ENCODE assay signal across 24 cellular contexts in genomic region chr5:135012951-135013391, GRCh38. TPM values are rescaled to one million over a fixed set of nuclear protein-coding genes. Genes with fewer than 3 reads are reported as not detected.
DNase-seq lines count a peak whose midpoint lies in the region; ATAC-seq and TF ChIP-seq lines count a peak whose summit lies in the region.
"Had no signal": no experiment of that assay in that cellular context is flagged by ENCODE, and none has a peak within 500 bp of the region (broad histone marks: within the 10 kb centered on the region; RNA-seq: fewer than 3 reads in every experiment).

No MANE protein-coding gene starts in this region.

- CTCF ChIA-PET in CD8-positive, alpha-beta T cell (lab: Charles Lee) = no interaction called here

- no peaks in the 10 kb centered on the region for H3K9me3 Mint-ChIP-seq in CD8-positive, alpha-beta T cell
- H3K9me3 Mint-ChIP-seq in GM23338 = no peaks in the 10 kb centered on the region
- H3K9me3 Mint-ChIP-seq: activated B cell treated with CpG ODN at 0.5 μM for 24 hours; activated CD4-positive, alpha-beta memory T cell treated with anti-CD3 and anti-CD28 coated beads, Interleukin-2, amount 10 ng/mL, durations not matched to agents 7 days and 5 days; activated T-cell treated with anti-CD3 and anti-CD28 coated beads, Interleukin-2, amount 50 U/mL, for 24 hours; central memory CD8-positive, alpha-beta T cell had no signal

- no peak overlapping the region for H2BK12ac ChIP-seq in neuronal stem cell (ENCODE audit: low read length)

- H3K4me3 ChIP-seq in adipocyte (ENCODE audit: low read length) (no peak overlapping the region), heart left ventricle (no peak overlapping the region), neuronal stem cell (ENCODE audit: low read length in 2 of 2) (no peak overlapping the region), GM23338 (no peak overlapping the region)
- H3K4me3 ChIP-seq in CD8-positive, alpha-beta T cell (ENCODE audit: low read depth, low read length) = no peak overlapping the region
- H3K4me3 ChIP-seq: SK-N-MC, uterus had no signal

- DNase-seq in 8988T (peak; percentile 6), adipocyte (ENCODE audit: low read depth) (peak; percentile 43), heart left ventricle (peak in 2 of 5 donors; percentile 29 to 45), neuronal stem cell (ENCODE audit: low spot score) (no peak), GM23338 (ENCODE audit: low spot score) (no peak)
- DNase-seq in stimulated activated CD4-positive, alpha-beta T cell treated with anti-CD3 and anti-CD28 coated beads, Interleukin-15, amount 100 ng/mL, for 24 hours = no peak
- DNase-seq in CD8-positive, alpha-beta T cell = no peak
- DNase-seq in activated naive CD4-positive, alpha-beta T cell (lab: John Stamatoyannopoulos, UW) = no peak
- DNase-seq: ACHN; activated B cell treated with CpG ODN at 0.5 μM for 24 hours; activated CD4-positive, alpha-beta memory T cell treated with anti-CD3 and anti-CD28 coated beads, Interleukin-2, amount 10 ng/mL, durations not matched to agents 7 days and 5 days; activated naive CD4-positive, alpha-beta T cell treated with Interleukin-2 at 50 U/mL for 16 hours; activated T-cell treated with anti-CD3 and anti-CD28 coated beads, Interleukin-2, amount 50 U/mL, for 24 hours; GDM1; KBM-7; NCI-H1694 treated with DMSO at 0.1 percent for 48 hours; NCI-H2227 treated with DMSO at 0.1 percent for 48 hours; NCI-H82; uterus had no signal

- peak; percentile 54 to 88 (median 82) for ATAC-seq in heart left ventricle
- ATAC-seq in CD8-positive, alpha-beta T cell = no peak
- no peak for ATAC-seq in GM23338
- ATAC-seq: Panc1 had no signal

- H3F3A ChIP-seq in GM23338 (replicated peaks; ENCODE audit: low read depth) = no peaks in the 10 kb centered on the region

- H3K9me3 ChIP-seq in adipocyte (ENCODE audit: control insufficient read depth, low read length) (no peaks in the 10 kb centered on the region), heart left ventricle (no peaks in the 10 kb centered on the region), neuronal stem cell (replicated peaks in 1 of 2; ENCODE audit: control insufficient read depth in 2 of 2, insufficient read depth in 1 of 2, low read depth in 1 of 2, low read length in 2 of 2) (no peaks in the 10 kb centered on the region)
- H3K9me3 ChIP-seq in CD8-positive, alpha-beta T cell (ENCODE audit: low read length) = no peaks in the 10 kb centered on the region
- H3K9me3 ChIP-seq: uterus had no signal

- H3K27ac Mint-ChIP-seq in CD8-positive, alpha-beta T cell = no peak overlapping the region
- no peak overlapping the region for H3K27ac Mint-ChIP-seq in GM23338
- H3K27ac Mint-ChIP-seq: activated B cell treated with CpG ODN at 0.5 μM for 24 hours; activated CD4-positive, alpha-beta memory T cell treated with anti-CD3 and anti-CD28 coated beads, Interleukin-2, amount 10 ng/mL, durations not matched to agents 7 days and 5 days; activated T-cell treated with anti-CD3 and anti-CD28 coated beads, Interleukin-2, amount 50 U/mL, for 24 hours had no signal

- H3K27me3 ChIP-seq in adipocyte (replicated peaks; ENCODE audit: control insufficient read depth, insufficient read depth, low read length) (peaks cover 10% of the 10 kb centered on the region), heart left ventricle (no peaks in the 10 kb centered on the region), neuronal stem cell (ENCODE audit: control insufficient read depth in 3 of 3, insufficient read depth in 3 of 3, low read depth in 1 of 3, low read length in 3 of 3) (peaks cover 0 to 14% (median 0%) of the 10 kb centered on the region in 3 experiments), GM23338 (ENCODE audit: insufficient read depth) (no peaks in the 10 kb centered on the region)
- no peaks in the 10 kb centered on the region for H3K27me3 ChIP-seq in CD8-positive, alpha-beta T cell (ENCODE audit: insufficient read depth, low read length)
- H3K27me3 ChIP-seq: uterus had no signal

- H3K23ac ChIP-seq in neuronal stem cell (ENCODE audit: low read depth, low read length, poor library complexity) = no peak overlapping the region

- no peak overlapping the region for H3K4ac ChIP-seq in neuronal stem cell (ENCODE audit: low read length)

- WGBS in heart left ventricle, 4 donors = 78 to 85% (median 81%) methylated on average over 5 of the region's 5 CpGs
- WGBS in neuronal stem cell (ENCODE audit: extremely low coverage in 2 of 2, insufficient read length in 2 of 2, insufficient replicate concordance in 1 of 2), 2 donors = no CpG with 5 or more reads among the region's 5 CpGs

- POLR2A ChIA-PET in CD8-positive, alpha-beta T cell (lab: Charles Lee) = no interaction called here

- no peak overlapping the region for H2AK5ac ChIP-seq in neuronal stem cell (ENCODE audit: low read depth, low read length)

- no peaks in the 10 kb centered on the region for H3K79me1 ChIP-seq in neuronal stem cell (ENCODE audit: low read depth, low read length)

- H3K27me3 Mint-ChIP-seq in CD8-positive, alpha-beta T cell (ENCODE audit: low read depth) = no peaks in the 10 kb centered on the region
- H3K27me3 Mint-ChIP-seq in GM23338 (ENCODE audit: insufficient read depth, low read depth, poor library complexity) = peaks cover 4% of the 10 kb centered on the region
- H3K27me3 Mint-ChIP-seq: activated B cell treated with CpG ODN at 0.5 μM for 24 hours; activated CD4-positive, alpha-beta memory T cell treated with anti-CD3 and anti-CD28 coated beads, Interleukin-2, amount 10 ng/mL, durations not matched to agents 7 days and 5 days; activated T-cell treated with anti-CD3 and anti-CD28 coated beads, Interleukin-2, amount 50 U/mL, for 24 hours; central memory CD8-positive, alpha-beta T cell had no signal

- H3K36me3 ChIP-seq in adipocyte (ENCODE audit: control insufficient read depth, insufficient read depth, low read length, severe bottlenecking) = no peaks in the 10 kb centered on the region
- H3K36me3 ChIP-seq in heart left ventricle = no peaks in the 10 kb centered on the region
- no peaks in the 10 kb centered on the region for H3K36me3 ChIP-seq in neuronal stem cell (replicated peaks in 1 of 2; ENCODE audit: control insufficient read depth in 2 of 2, insufficient read depth in 2 of 2, low read length in 2 of 2)
- H3K36me3 ChIP-seq in CD8-positive, alpha-beta T cell (ENCODE audit: insufficient read depth, low read length) = no peaks in the 10 kb centered on the region
- H3K36me3 ChIP-seq in GM23338 (ENCODE audit: insufficient read depth) = no peaks in the 10 kb centered on the region
- H3K36me3 ChIP-seq: uterus had no signal

- H3K27ac ChIP-seq in heart left ventricle = peak overlapping the region in 1 of 12 donors; percentile 30
- H3K27ac ChIP-seq in neuronal stem cell (replicated peaks; ENCODE audit: low read length) = no peak overlapping the region
- H3K27ac ChIP-seq in CD8-positive, alpha-beta T cell (ENCODE audit: low read depth, low read length) = no peak overlapping the region
- H3K27ac ChIP-seq in GM23338 (ENCODE audit: low read depth) = no peak overlapping the region
- H3K27ac ChIP-seq: SK-N-MC, uterus had no signal

- no peaks in the 10 kb centered on the region for H3K36me3 Mint-ChIP-seq in CD8-positive, alpha-beta T cell
- no peaks in the 10 kb centered on the region for H3K36me3 Mint-ChIP-seq in GM23338 (ENCODE audit: low read depth)

- H3K14ac ChIP-seq in neuronal stem cell (ENCODE audit: low read length) = peak overlapping the region; percentile 58

- H2BK15ac ChIP-seq in neuronal stem cell (ENCODE audit: low read length) = no peak overlapping the region

- no peak for TF ChIP-seq POLR2A in heart left ventricle (IDR thresholded peaks at IDR 0.05)

- H2BK120ac ChIP-seq in neuronal stem cell (ENCODE audit: low read depth, low read length) = no peak overlapping the region

- no peaks in the 10 kb centered on the region for H3K79me2 ChIP-seq in GM23338 (replicated peaks; ENCODE audit: insufficient read depth)

- no peaks in the 10 kb centered on the region for H4K20me1 ChIP-seq in GM23338 (replicated peaks; ENCODE audit: insufficient read depth)

- no peak for TF ChIP-seq CTCF in heart left ventricle (IDR thresholded peaks at IDR 0.05)
- TF ChIP-seq CTCF in CD8-positive, alpha-beta T cell (IDR thresholded peaks at IDR 0.05) = no peak
- TF ChIP-seq CTCF in GM23338 (conservative IDR thresholded peaks at IDR 0.05; ENCODE audit: low read depth in 2 of 2) = no peak

- H2AFZ ChIP-seq in neuronal stem cell (ENCODE audit: low read length) = no peak overlapping the region
- no peak overlapping the region for H2AFZ ChIP-seq in GM23338

- no peaks in the 10 kb centered on the region for H3K4me1 Mint-ChIP-seq in CD8-positive, alpha-beta T cell (ENCODE audit: low read depth)
- peaks cover 3% of the 10 kb centered on the region for H3K4me1 Mint-ChIP-seq in GM23338
- H3K4me1 Mint-ChIP-seq: activated B cell treated with CpG ODN at 0.5 μM for 24 hours; activated CD4-positive, alpha-beta memory T cell treated with anti-CD3 and anti-CD28 coated beads, Interleukin-2, amount 10 ng/mL, durations not matched to agents 7 days and 5 days had no signal

- no peak overlapping the region for H3K18ac ChIP-seq in neuronal stem cell (ENCODE audit: low read length)

- no peak overlapping the region for H2BK5ac ChIP-seq in neuronal stem cell (ENCODE audit: low read length)

- no peak overlapping the region for H3K9ac ChIP-seq in adipocyte (ENCODE audit: low read length)
- H3K9ac ChIP-seq in neuronal stem cell (ENCODE audit: low read depth, low read length, poor library complexity) = no peak overlapping the region

- H3K4me2 ChIP-seq in neuronal stem cell (ENCODE audit: insufficient read depth, low read length, poor library complexity, severe bottlenecking) = no peak overlapping the region
- no peak overlapping the region for H3K4me2 ChIP-seq in GM23338

- H3K9me2 ChIP-seq in GM23338 (ENCODE audit: insufficient read depth) = no peaks in the 10 kb centered on the region

- no peak overlapping the region for H4K8ac ChIP-seq in neuronal stem cell (ENCODE audit: low read depth, low read length)

- H3K4me1 ChIP-seq in adipocyte (ENCODE audit: control insufficient read depth, insufficient read depth, low read length) (peaks cover 6% of the 10 kb centered on the region), heart left ventricle (peaks cover 0 to 18% (median 0%) of the 10 kb centered on the region in 12 donors), neuronal stem cell (ENCODE audit: control insufficient read depth in 2 of 2, insufficient read depth in 1 of 2, low read depth in 1 of 2, low read length in 2 of 2) (peaks cover 0 to 1% of the 10 kb centered on the region in 2 donors), GM23338 (ENCODE audit: insufficient read depth) (no peaks in the 10 kb centered on the region)
- H3K4me1 ChIP-seq in CD8-positive, alpha-beta T cell (ENCODE audit: insufficient read depth, low read length) = no peaks in the 10 kb centered on the region
- H3K4me1 ChIP-seq: uterus had no signal

- intact Hi-C loops in heart left ventricle (cut with DNase I) = no loop called here
- intact Hi-C loops in CD8-positive, alpha-beta T cell (cut with DNase I, micrococcal nuclease) = no loop called here

- H4K91ac ChIP-seq in neuronal stem cell (ENCODE audit: low read depth, low read length, poor library complexity) = no peak overlapping the region

- no peak overlapping the region for H3K4me3 Mint-ChIP-seq in CD8-positive, alpha-beta T cell
- H3K4me3 Mint-ChIP-seq in GM23338 = no peak overlapping the region
- H3K4me3 Mint-ChIP-seq: activated B cell treated with CpG ODN at 0.5 μM for 24 hours; activated CD4-positive, alpha-beta memory T cell treated with anti-CD3 and anti-CD28 coated beads, Interleukin-2, amount 10 ng/mL, durations not matched to agents 7 days and 5 days; activated T-cell treated with anti-CD3 and anti-CD28 coated beads, Interleukin-2, amount 50 U/mL, for 24 hours; central memory CD8-positive, alpha-beta T cell had no signal

RNA-seq across cellular contexts. Expression of gene PITX1, which starts 21.1 kb away (rescaled TPM):
- under 1 TPM in 1 of 9 donors, not detected in 8; 0.39 TPM for total RNA-seq in heart left ventricle
- polyA plus RNA-seq in heart left ventricle (under 1 TPM in 1 of 2 donors, not detected in 1; 0.03 TPM), GM23338 (2016; fragmentation: Nextera tagmentation; extraction: Ambion mirVana) (not detected in 2 replicates)
- polyA plus RNA-seq in neuronal stem cell (2013, experiment 1 of 2) = 0.17 TPM
- polyA plus RNA-seq in neuronal stem cell (2013, experiment 2 of 2) = 0.14 TPM
- total RNA-seq in CD8-positive, alpha-beta T cell = not detected
- not detected in 2 replicates for total RNA-seq in GM23338 (2014; rRNA removed; shearing (Covaris generic))
- total RNA-seq: activated B cell treated with CpG ODN at 0.5 μM for 24 hours, glomerular endothelial cell, H7 had no signal

RNA-seq across cellular contexts. Expression of gene CATSPER3, which starts 45.3 kb away (rescaled TPM):
- under 1 TPM in 7 of 9 donors, not detected in 2; 0.54 to 0.98 (median 0.72) TPM for total RNA-seq in heart left ventricle
- polyA plus RNA-seq in heart left ventricle = under 1 TPM; 0.38 to 0.61 TPM
- 0.08 TPM for polyA plus RNA-seq in neuronal stem cell (2013, experiment 1 of 2)
- 0.07 TPM for polyA plus RNA-seq in neuronal stem cell (2013, experiment 2 of 2)
- total RNA-seq in CD8-positive, alpha-beta T cell = under 1 TPM in 1 of 2 experiments, not detected in 1; 0.39 TPM
- 0.74 TPM in 1 of 2 replicates, not detected in the other for total RNA-seq in GM23338 (2014; rRNA removed; shearing (Covaris generic))
- polyA plus RNA-seq in GM23338 (2016; fragmentation: Nextera tagmentation; extraction: Ambion mirVana) = 0.19 and 0.37 TPM in 2 replicates
- total RNA-seq: glomerular endothelial cell had no signal

Comparison
In these comparisons a context has a peak if more than half of its experiments do, and no peak if none do; other contexts are left out.
1. DNase-seq: peak in 8988T (single experiment) and adipocyte (single experiment); none in neuronal stem cell (single experiment), stimulated activated CD4-positive, alpha-beta T cell treated with anti-CD3 and anti-CD28 coated beads, Interleukin-15, amount 100 ng/mL, for 24 hours (single experiment), CD8-positive, alpha-beta T cell (0 of 7), GM23338 (single experiment) and activated naive CD4-positive, alpha-beta T cell (0 of 4).
2. ATAC-seq: peak in heart left ventricle (4 of 4); none in CD8-positive, alpha-beta T cell (single experiment) and GM23338 (single experiment).